In genomic region chr6:25085761-25086160, GRCh38 we compare ENCODE assay signal across 11 cellular contexts.
A peak's percentile ranks its signal among the peaks of the same experiment; 100 is the strongest.
DNase-seq lines count a peak whose midpoint lies in the region; ATAC-seq and TF ChIP-seq lines count a peak whose summit lies in the region.
"Had no signal": no experiment of that assay in that cellular context is flagged by ENCODE, and none has a peak within 500 bp of the region (broad histone marks: within the 10 kb centered on the region; RNA-seq: fewer than 3 reads in every experiment).

No MANE protein-coding gene starts in this region.

- H3K4me1 ChIP-seq in naive thymus-derived CD4-positive, alpha-beta T cell (ENCODE audit: control insufficient read depth in 2 of 2, insufficient read depth in 2 of 2, low read length in 2 of 2), result peaks cover 18 to 22% of the 10 kb centered on the region in 2 donors
- H3K4me1 ChIP-seq in BE2C, result peaks cover 2% of the 10 kb centered on the region; the same call in 1 of the 2 replicates

- H3K9me3 ChIP-seq in naive thymus-derived CD4-positive, alpha-beta T cell (ENCODE audit: control insufficient read depth in 2 of 3, low read length in 3 of 3), result no peaks in the 10 kb centered on the region
- no peaks in the 10 kb centered on the region for H3K9me3 ChIP-seq in BE2C

- H3K9me3 Mint-ChIP-seq in activated CD4-positive, alpha-beta T cell treated with anti-CD3 and anti-CD28 coated beads, Interleukin-2, amount 10 ng/mL, durations not matched to agents 24 days and 14 days, result no peaks in the 10 kb centered on the region
- no peaks in the 10 kb centered on the region for H3K9me3 Mint-ChIP-seq in effector memory CD8-positive, alpha-beta T cell
- no peaks in the 10 kb centered on the region for H3K9me3 Mint-ChIP-seq in naive thymus-derived CD4-positive, alpha-beta T cell

- DNase-seq in activated CD4-positive, alpha-beta T cell treated with anti-CD3 and anti-CD28 coated beads, Interleukin-2, amount 10 ng/mL, durations not matched to agents 24 days and 14 days, result no peak
- no peak for DNase-seq in activated CD4-positive, alpha-beta T cell treated with anti-CD3 and anti-CD28 coated beads, Interleukin-2, amount 50 U/mL, for 4 hours
- DNase-seq in NOMO-1 treated with dmso at 0.1 percent for 144 hours (lab: John Stamatoyannopoulos, UW; ENCODE audit: unreplicated experiment), result peak; percentile 15
- peak in 1 of 3 experiments; percentile 2 for DNase-seq in effector memory CD8-positive, alpha-beta T cell
- DNase-seq in naive thymus-derived CD4-positive, alpha-beta T cell, result peak in 5 of 9 donors; percentile 13 to 26 (median 19)
- no peak for DNase-seq in inferior parietal cortex (ENCODE audit: extremely low spot score)
- DNase-seq in BE2C, result no peak
- DNase-seq: NCI-H1694 treated with DMSO at 0.1 percent for 48 hours, SW 1271 had no signal

- POLR2A ChIA-PET in naive thymus-derived CD4-positive, alpha-beta T cell (lab: Charles Lee), result interaction anchor here (0.7 kb wide), 1 partner anchor 45 kb away, joined by 3 read pairs; no protein-coding TSS in a partner anchor

- peak overlapping the region; percentile 32 for H3K27ac Mint-ChIP-seq in activated CD4-positive, alpha-beta T cell treated with anti-CD3 and anti-CD28 coated beads, Interleukin-2, amount 10 ng/mL, durations not matched to agents 24 days and 14 days
- peak overlapping the region in 1 of 2 donors; percentile 52 for H3K27ac Mint-ChIP-seq in effector memory CD8-positive, alpha-beta T cell
- peak overlapping the region in 6 of 9 donors; percentile 3 to 70 (median 29) for H3K27ac Mint-ChIP-seq in naive thymus-derived CD4-positive, alpha-beta T cell

- H3K4me3 Mint-ChIP-seq in activated CD4-positive, alpha-beta T cell treated with anti-CD3 and anti-CD28 coated beads, Interleukin-2, amount 10 ng/mL, durations not matched to agents 24 days and 14 days, result no peak overlapping the region
- H3K4me3 Mint-ChIP-seq in effector memory CD8-positive, alpha-beta T cell, result peak overlapping the region in 1 of 2 donors; percentile 9
- peak overlapping the region in 7 of 10 donors; percentile 6 to 78 (median 54) for H3K4me3 Mint-ChIP-seq in naive thymus-derived CD4-positive, alpha-beta T cell

- peaks cover 36% of the 10 kb centered on the region for H3K36me3 Mint-ChIP-seq in activated CD4-positive, alpha-beta T cell treated with anti-CD3 and anti-CD28 coated beads, Interleukin-2, amount 10 ng/mL, durations not matched to agents 24 days and 14 days (ENCODE audit: low read depth)
- H3K36me3 Mint-ChIP-seq in effector memory CD8-positive, alpha-beta T cell (ENCODE audit: insufficient read depth), result peaks cover 8% of the 10 kb centered on the region
- peaks cover 0 to 26% (median 10%) of the 10 kb centered on the region in 5 donors for H3K36me3 Mint-ChIP-seq in naive thymus-derived CD4-positive, alpha-beta T cell

- H3K27me3 ChIP-seq in naive thymus-derived CD4-positive, alpha-beta T cell (ENCODE audit: control insufficient read depth in 2 of 2, insufficient read depth in 2 of 2, low read length in 2 of 2), result no peaks in the 10 kb centered on the region
- no peaks in the 10 kb centered on the region for H3K27me3 ChIP-seq in BE2C

- CTCF ChIA-PET in naive thymus-derived CD4-positive, alpha-beta T cell (lab: Charles Lee), result interaction anchor here (0.5 to 2.2 kb wide), 3 partner anchors 24 to 218 kb away, joined by 4 to 10 read pairs (median 5); no protein-coding TSS in a partner anchor

- H3K36me3 ChIP-seq in naive thymus-derived CD4-positive, alpha-beta T cell (ENCODE audit: control insufficient read depth in 2 of 3, insufficient read depth in 3 of 3, low read length in 3 of 3), result no peaks in the 10 kb centered on the region
- H3K36me3 ChIP-seq in BE2C, result no peaks in the 10 kb centered on the region

- no peaks in the 10 kb centered on the region for H3K27me3 Mint-ChIP-seq in activated CD4-positive, alpha-beta T cell treated with anti-CD3 and anti-CD28 coated beads, Interleukin-2, amount 10 ng/mL, durations not matched to agents 24 days and 14 days
- H3K27me3 Mint-ChIP-seq in effector memory CD8-positive, alpha-beta T cell, result no peaks in the 10 kb centered on the region
- H3K27me3 Mint-ChIP-seq in naive thymus-derived CD4-positive, alpha-beta T cell, result no peaks in the 10 kb centered on the region

- no peak overlapping the region for H3K4me3 ChIP-seq in naive thymus-derived CD4-positive, alpha-beta T cell (ENCODE audit: low read length)
- H3K4me3 ChIP-seq in BE2C (ENCODE audit: low read depth, low read length), result no peak overlapping the region
- H3K4me3 ChIP-seq: skin epidermis had no signal

- peak; percentile 78 for ATAC-seq in effector memory CD8-positive, alpha-beta T cell (replicated peaks)
- ATAC-seq in naive thymus-derived CD4-positive, alpha-beta T cell, result peak; percentile 62
- no peak for ATAC-seq in HG02870 (IDR thresholded peaks at IDR 0.05; ENCODE audit: unreplicated experiment)

- H3K4me1 Mint-ChIP-seq in activated CD4-positive, alpha-beta T cell treated with anti-CD3 and anti-CD28 coated beads, Interleukin-2, amount 10 ng/mL, durations not matched to agents 24 days and 14 days, result peaks cover 22% of the 10 kb centered on the region
- H3K4me1 Mint-ChIP-seq in effector memory CD8-positive, alpha-beta T cell (ENCODE audit: low read depth in 2 of 2), result peaks cover 6 to 8% of the 10 kb centered on the region in 2 donors
- peaks cover 9 to 24% (median 15%) of the 10 kb centered on the region in 7 donors for H3K4me1 Mint-ChIP-seq in naive thymus-derived CD4-positive, alpha-beta T cell

- intact Hi-C loops in activated CD4-positive, alpha-beta T cell treated with anti-CD3 and anti-CD28 coated beads, Interleukin-2, amount 10 ng/mL, durations not matched to agents 24 days and 14 days (cut with micrococcal nuclease), result loop anchor here (5.0 kb wide), 1 partner anchor 92 kb away; no protein-coding TSS in a partner anchor
- intact Hi-C loops in naive thymus-derived CD4-positive, alpha-beta T cell (cut with micrococcal nuclease), result loop anchor here in 1 of 2 donors (10.0 kb wide), 1 partner anchor 661 kb away; no protein-coding TSS in a partner anchor

- no peak for TF ChIP-seq CTCF in BE2C (IDR thresholded peaks at IDR 0.05; ENCODE audit: low read depth, low read length)

- no peak overlapping the region for H3K27ac ChIP-seq in naive thymus-derived CD4-positive, alpha-beta T cell (ENCODE audit: low read depth, low read length)

Comparison
In these comparisons a context has a peak if more than half of its experiments do, and no peak if none do; other contexts are left out.
1. DNase-seq: peak in NOMO-1 treated with dmso at 0.1 percent for 144 hours (single experiment) and naive thymus-derived CD4-positive, alpha-beta T cell (5 of 9); none in activated CD4-positive, alpha-beta T cell treated with anti-CD3 and anti-CD28 coated beads, Interleukin-2, amount 10 ng/mL, durations not matched to agents 24 days and 14 days (single experiment), activated CD4-positive, alpha-beta T cell treated with anti-CD3 and anti-CD28 coated beads, Interleukin-2, amount 50 U/mL, for 4 hours (0 of 2), inferior parietal cortex (single experiment) and BE2C (single experiment).